ENCODE assay signal across 1 cellular context in genomic region chr19:14363203-14364097, GRCh38.
TF ChIP-seq lines count a peak whose summit lies in the region.

No MANE protein-coding gene starts in this region.

TF ChIP-seq in K562, 482 proteins besides CTCF, POLR2A, EP300 and RAD21 (continued from another document and continues in another):
- no peak for TF ChIP-seq ZNF780A (CRISPR knock-in tag; IDR thresholded peaks at IDR 0.05)
- TF ChIP-seq MECOM (CRISPR knock-in tag; IDR thresholded peaks at IDR 0.05): no peak
- TF ChIP-seq JUND (IDR thresholded peaks at IDR 0.05; ENCODE audit: borderline replicate concordance, low read depth, low read length): no peak
- peak; percentile 9; the same call in 1 of the 3 replicates for TF ChIP-seq JUND (tag; IDR thresholded peaks at IDR 0.05; ENCODE audit: borderline replicate concordance, low read depth, low read length)
- no peak for TF ChIP-seq FOSL1 (tag; conservative IDR thresholded peaks at IDR 0.05)
- no peak for TF ChIP-seq ZNF518B (CRISPR knock-in tag; IDR thresholded peaks at IDR 0.05)
- no peak for TF ChIP-seq ZNF707 (CRISPR knock-in tag; conservative IDR thresholded peaks at IDR 0.05)
- no peak for TF ChIP-seq NR1H2 (CRISPR knock-in tag; IDR thresholded peaks at IDR 0.05)
- TF ChIP-seq MAFF (IDR thresholded peaks at IDR 0.05; ENCODE audit: low read length): no peak
- TF ChIP-seq PHF20 (IDR thresholded peaks at IDR 0.05; ENCODE audit: partially characterized antibody): no peak
- peak; percentile 84 for TF ChIP-seq TBP (optimal IDR thresholded peaks at IDR 0.05; ENCODE audit: low read depth, low read length)
- TF ChIP-seq MXI1 (IDR thresholded peaks at IDR 0.05; ENCODE audit: low read depth, low read length): no peak
- no peak for TF ChIP-seq ZKSCAN8 (CRISPR knock-in tag; IDR thresholded peaks at IDR 0.05)
- no peak for TF ChIP-seq SMARCB1 (IDR thresholded peaks at IDR 0.05; ENCODE audit: insufficient read length, low read depth)
- TF ChIP-seq SMAD2 (IDR thresholded peaks at IDR 0.05; ENCODE audit: low read depth, low read length): no peak
- TF ChIP-seq MED1 (CRISPR knock-in tag; IDR thresholded peaks at IDR 0.05; ENCODE audit: borderline replicate concordance): no peak
- no peak for TF ChIP-seq TRIM28 (IDR thresholded peaks at IDR 0.05)
- TF ChIP-seq, protein P1, sequence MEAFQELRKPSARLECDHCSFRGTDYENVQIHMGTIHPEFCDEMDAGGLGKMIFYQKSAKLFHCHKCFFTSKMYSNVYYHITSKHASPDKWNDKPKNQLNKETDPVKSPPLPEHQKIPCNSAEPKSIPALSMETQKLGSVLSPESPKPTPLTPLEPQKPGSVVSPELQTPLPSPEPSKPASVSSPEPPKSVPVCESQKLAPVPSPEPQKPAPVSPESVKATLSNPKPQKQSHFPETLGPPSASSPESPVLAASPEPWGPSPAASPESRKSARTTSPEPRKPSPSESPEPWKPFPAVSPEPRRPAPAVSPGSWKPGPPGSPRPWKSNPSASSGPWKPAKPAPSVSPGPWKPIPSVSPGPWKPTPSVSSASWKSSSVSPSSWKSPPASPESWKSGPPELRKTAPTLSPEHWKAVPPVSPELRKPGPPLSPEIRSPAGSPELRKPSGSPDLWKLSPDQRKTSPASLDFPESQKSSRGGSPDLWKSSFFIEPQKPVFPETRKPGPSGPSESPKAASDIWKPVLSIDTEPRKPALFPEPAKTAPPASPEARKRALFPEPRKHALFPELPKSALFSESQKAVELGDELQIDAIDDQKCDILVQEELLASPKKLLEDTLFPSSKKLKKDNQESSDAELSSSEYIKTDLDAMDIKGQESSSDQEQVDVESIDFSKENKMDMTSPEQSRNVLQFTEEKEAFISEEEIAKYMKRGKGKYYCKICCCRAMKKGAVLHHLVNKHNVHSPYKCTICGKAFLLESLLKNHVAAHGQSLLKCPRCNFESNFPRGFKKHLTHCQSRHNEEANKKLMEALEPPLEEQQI (IDR thresholded peaks at IDR 0.05): no peak
- peak; percentile 72 for TF ChIP-seq CREM (IDR thresholded peaks at IDR 0.05; ENCODE audit: low read depth)
- TF ChIP-seq KLF13 (tag; IDR thresholded peaks at IDR 0.05; ENCODE audit: borderline replicate concordance, low read depth): no peak
- TF ChIP-seq, protein P2, sequence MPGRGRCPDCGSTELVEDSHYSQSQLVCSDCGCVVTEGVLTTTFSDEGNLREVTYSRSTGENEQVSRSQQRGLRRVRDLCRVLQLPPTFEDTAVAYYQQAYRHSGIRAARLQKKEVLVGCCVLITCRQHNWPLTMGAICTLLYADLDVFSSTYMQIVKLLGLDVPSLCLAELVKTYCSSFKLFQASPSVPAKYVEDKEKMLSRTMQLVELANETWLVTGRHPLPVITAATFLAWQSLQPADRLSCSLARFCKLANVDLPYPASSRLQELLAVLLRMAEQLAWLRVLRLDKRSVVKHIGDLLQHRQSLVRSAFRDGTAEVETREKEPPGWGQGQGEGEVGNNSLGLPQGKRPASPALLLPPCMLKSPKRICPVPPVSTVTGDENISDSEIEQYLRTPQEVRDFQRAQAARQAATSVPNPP (IDR thresholded peaks at IDR 0.05; ENCODE audit: borderline replicate concordance, insufficient read depth, insufficient read length): no peak
- TF ChIP-seq, protein P3, sequence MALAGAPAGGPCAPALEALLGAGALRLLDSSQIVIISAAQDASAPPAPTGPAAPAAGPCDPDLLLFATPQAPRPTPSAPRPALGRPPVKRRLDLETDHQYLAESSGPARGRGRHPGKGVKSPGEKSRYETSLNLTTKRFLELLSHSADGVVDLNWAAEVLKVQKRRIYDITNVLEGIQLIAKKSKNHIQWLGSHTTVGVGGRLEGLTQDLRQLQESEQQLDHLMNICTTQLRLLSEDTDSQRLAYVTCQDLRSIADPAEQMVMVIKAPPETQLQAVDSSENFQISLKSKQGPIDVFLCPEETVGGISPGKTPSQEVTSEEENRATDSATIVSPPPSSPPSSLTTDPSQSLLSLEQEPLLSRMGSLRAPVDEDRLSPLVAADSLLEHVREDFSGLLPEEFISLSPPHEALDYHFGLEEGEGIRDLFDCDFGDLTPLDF (CRISPR knock-in tag; IDR thresholded peaks at IDR 0.05): no peak
- TF ChIP-seq PCBP2 (IDR thresholded peaks at IDR 0.05; ENCODE audit: low read depth, low read length, poor library complexity, severe bottlenecking): no peak
- TF ChIP-seq SREBF1 (IDR thresholded peaks at IDR 0.05; ENCODE audit: borderline replicate concordance, low read depth, low read length): no peak
- TF ChIP-seq HOXB6 (CRISPR knock-in tag; IDR thresholded peaks at IDR 0.05; ENCODE audit: borderline replicate concordance): no peak
- TF ChIP-seq CHD1 (IDR thresholded peaks at IDR 0.05; ENCODE audit: low read length): no peak
- peak; percentile 5 for TF ChIP-seq MEIS2 (IDR thresholded peaks at IDR 0.05; ENCODE audit: partially characterized antibody)
- TF ChIP-seq ZNF785 (CRISPR knock-in tag; IDR thresholded peaks at IDR 0.05): no peak
- TF ChIP-seq TAF7 (tag; IDR thresholded peaks at IDR 0.05): no peak
- TF ChIP-seq SMARCC2 (IDR thresholded peaks at IDR 0.05; ENCODE audit: low read depth): no peak
- TF ChIP-seq ZNF551 (CRISPR knock-in tag; IDR thresholded peaks at IDR 0.05): no peak
- TF ChIP-seq, protein P4, sequence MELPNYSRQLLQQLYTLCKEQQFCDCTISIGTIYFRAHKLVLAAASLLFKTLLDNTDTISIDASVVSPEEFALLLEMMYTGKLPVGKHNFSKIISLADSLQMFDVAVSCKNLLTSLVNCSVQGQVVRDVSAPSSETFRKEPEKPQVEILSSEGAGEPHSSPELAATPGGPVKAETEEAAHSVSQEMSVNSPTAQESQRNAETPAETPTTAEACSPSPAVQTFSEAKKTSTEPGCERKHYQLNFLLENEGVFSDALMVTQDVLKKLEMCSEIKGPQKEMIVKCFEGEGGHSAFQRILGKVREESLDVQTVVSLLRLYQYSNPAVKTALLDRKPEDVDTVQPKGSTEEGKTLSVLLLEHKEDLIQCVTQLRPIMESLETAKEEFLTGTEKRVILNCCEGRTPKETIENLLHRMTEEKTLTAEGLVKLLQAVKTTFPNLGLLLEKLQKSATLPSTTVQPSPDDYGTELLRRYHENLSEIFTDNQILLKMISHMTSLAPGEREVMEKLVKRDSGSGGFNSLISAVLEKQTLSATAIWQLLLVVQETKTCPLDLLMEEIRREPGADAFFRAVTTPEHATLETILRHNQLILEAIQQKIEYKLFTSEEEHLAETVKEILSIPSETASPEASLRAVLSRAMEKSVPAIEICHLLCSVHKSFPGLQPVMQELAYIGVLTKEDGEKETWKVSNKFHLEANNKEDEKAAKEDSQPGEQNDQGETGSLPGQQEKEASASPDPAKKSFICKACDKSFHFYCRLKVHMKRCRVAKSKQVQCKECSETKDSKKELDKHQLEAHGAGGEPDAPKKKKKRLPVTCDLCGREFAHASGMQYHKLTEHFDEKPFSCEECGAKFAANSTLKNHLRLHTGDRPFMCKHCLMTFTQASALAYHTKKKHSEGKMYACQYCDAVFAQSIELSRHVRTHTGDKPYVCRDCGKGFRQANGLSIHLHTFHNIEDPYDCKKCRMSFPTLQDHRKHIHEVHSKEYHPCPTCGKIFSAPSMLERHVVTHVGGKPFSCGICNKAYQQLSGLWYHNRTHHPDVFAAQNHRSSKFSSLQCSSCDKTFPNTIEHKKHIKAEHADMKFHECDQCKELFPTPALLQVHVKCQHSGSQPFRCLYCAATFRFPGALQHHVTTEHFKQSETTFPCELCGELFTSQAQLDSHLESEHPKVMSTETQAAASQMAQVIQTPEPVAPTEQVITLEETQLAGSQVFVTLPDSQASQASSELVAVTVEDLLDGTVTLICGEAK (IDR thresholded peaks at IDR 0.05): no peak
- TF ChIP-seq, protein P4 (CRISPR knock-in tag; IDR thresholded peaks at IDR 0.05): no peak
- TF ChIP-seq ARID1B (IDR thresholded peaks at IDR 0.05): peak; percentile 77
- TF ChIP-seq MAFG (tag; conservative IDR thresholded peaks at IDR 0.05): no peak
- TF ChIP-seq, protein P5, sequence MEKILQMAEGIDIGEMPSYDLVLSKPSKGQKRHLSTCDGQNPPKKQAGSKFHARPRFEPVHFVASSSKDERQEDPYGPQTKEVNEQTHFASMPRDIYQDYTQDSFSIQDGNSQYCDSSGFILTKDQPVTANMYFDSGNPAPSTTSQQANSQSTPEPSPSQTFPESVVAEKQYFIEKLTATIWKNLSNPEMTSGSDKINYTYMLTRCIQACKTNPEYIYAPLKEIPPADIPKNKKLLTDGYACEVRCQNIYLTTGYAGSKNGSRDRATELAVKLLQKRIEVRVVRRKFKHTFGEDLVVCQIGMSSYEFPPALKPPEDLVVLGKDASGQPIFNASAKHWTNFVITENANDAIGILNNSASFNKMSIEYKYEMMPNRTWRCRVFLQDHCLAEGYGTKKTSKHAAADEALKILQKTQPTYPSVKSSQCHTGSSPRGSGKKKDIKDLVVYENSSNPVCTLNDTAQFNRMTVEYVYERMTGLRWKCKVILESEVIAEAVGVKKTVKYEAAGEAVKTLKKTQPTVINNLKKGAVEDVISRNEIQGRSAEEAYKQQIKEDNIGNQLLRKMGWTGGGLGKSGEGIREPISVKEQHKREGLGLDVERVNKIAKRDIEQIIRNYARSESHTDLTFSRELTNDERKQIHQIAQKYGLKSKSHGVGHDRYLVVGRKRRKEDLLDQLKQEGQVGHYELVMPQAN (IDR thresholded peaks at IDR 0.05; ENCODE audit: borderline replicate concordance): no peak
- TF ChIP-seq CREB3L1 (IDR thresholded peaks at IDR 0.05; ENCODE audit: borderline replicate concordance, low read depth): no peak
- TF ChIP-seq ZNF511 (CRISPR knock-in tag; IDR thresholded peaks at IDR 0.05): no peak
- no peak for TF ChIP-seq ELF2 (CRISPR knock-in tag; IDR thresholded peaks at IDR 0.05)
